ENCODE assay signal across 9 cellular contexts in genomic region chr3:38139191-38139590, GRCh38. TPM values are rescaled to one million over a fixed set of nuclear protein-coding genes. Genes with fewer than 3 reads are reported as not detected.
DNase-seq lines count a peak whose midpoint lies in the region; ATAC-seq and TF ChIP-seq lines count a peak whose summit lies in the region.
"Had no signal": no experiment of that assay in that cellular context is flagged by ENCODE, and none has a peak within 500 bp of the region (broad histone marks: within the 10 kb centered on the region; RNA-seq: fewer than 3 reads in every experiment).

No MANE protein-coding gene starts in this region.

- H3K27ac Mint-ChIP-seq in activated naive CD4-positive, alpha-beta T cell treated with anti-CD3 and anti-CD28 coated beads, Interleukin-2, amount 10 ng/mL, durations not matched to agents 7 days and 5 days = peak overlapping the region; percentile 95
- H3K27ac Mint-ChIP-seq in memory B cell = peak overlapping the region; percentile 94

- H3K9me3 ChIP-seq in body of pancreas = no peaks in the 10 kb centered on the region

- H3K4me1 ChIP-seq in body of pancreas (peaks cover 43% of the 10 kb centered on the region), urinary bladder (ENCODE audit: insufficient read depth) (no peaks in the 10 kb centered on the region)

- no peaks in the 10 kb centered on the region for H3K27me3 ChIP-seq in body of pancreas

- no peak for TF ChIP-seq CTCF in body of pancreas (IDR thresholded peaks at IDR 0.05)

- ATAC-seq in body of pancreas = no peak
- no peak for ATAC-seq in memory B cell (ENCODE audit: low read depth)
- ATAC-seq in GM21529 (IDR thresholded peaks at IDR 0.05; ENCODE audit: unreplicated experiment) = no peak

- H3K4me3 ChIP-seq in body of pancreas = peak overlapping the region; percentile 46 to 75
- H3K4me3 ChIP-seq in urinary bladder (ENCODE audit: low read depth, low read length) = peak overlapping the region; percentile 69

- H3K36me3 Mint-ChIP-seq in activated naive CD4-positive, alpha-beta T cell treated with anti-CD3 and anti-CD28 coated beads, Interleukin-2, amount 10 ng/mL, durations not matched to agents 7 days and 5 days = peaks cover 41% of the 10 kb centered on the region
- peaks cover 17% of the 10 kb centered on the region for H3K36me3 Mint-ChIP-seq in memory B cell

- peaks cover 5% of the 10 kb centered on the region for H3K27me3 Mint-ChIP-seq in activated naive CD4-positive, alpha-beta T cell treated with anti-CD3 and anti-CD28 coated beads, Interleukin-2, amount 10 ng/mL, durations not matched to agents 7 days and 5 days
- no peaks in the 10 kb centered on the region for H3K27me3 Mint-ChIP-seq in memory B cell

- 5 to 9% methylated on average over 8 of the region's 8 CpGs for WGBS in body of pancreas, 2 donors
- 14% methylated on average over 8 of the region's 8 CpGs for WGBS in urinary bladder

- TF ChIP-seq POLR2A in body of pancreas (IDR thresholded peaks at IDR 0.05) = no peak

- CTCF ChIA-PET in activated naive CD4-positive, alpha-beta T cell treated with anti-CD3 and anti-CD28 coated beads, Interleukin-2, amount 10 ng/mL, durations not matched to agents 7 days and 5 days (lab: Charles Lee) = interaction anchor here (1.0 to 1.3 kb wide), 3 partner anchors 8 to 205 kb away, joined by 3 to 4 read pairs (median 4); no protein-coding TSS in a partner anchor

- H3K36me3 ChIP-seq in body of pancreas (replicated peaks in 1 of 2; ENCODE audit: insufficient read depth in 1 of 2, low read depth in 2 of 2) (no peaks in the 10 kb centered on the region), urinary bladder (ENCODE audit: insufficient read depth) (no peaks in the 10 kb centered on the region)

- peaks cover 65% of the 10 kb centered on the region for H3K4me1 Mint-ChIP-seq in activated naive CD4-positive, alpha-beta T cell treated with anti-CD3 and anti-CD28 coated beads, Interleukin-2, amount 10 ng/mL, durations not matched to agents 7 days and 5 days
- H3K4me1 Mint-ChIP-seq in memory B cell = peaks cover 55% of the 10 kb centered on the region

- no peak for DNase-seq in activated naive CD4-positive, alpha-beta T cell treated with anti-CD3 and anti-CD28 coated beads, Interleukin-2, amount 10 ng/mL, durations not matched to agents 7 days and 5 days
- DNase-seq in activated naive CD4-positive, alpha-beta T cell treated with Interleukin-2 at 50 U/mL for 16 hours = no peak
- DNase-seq in body of pancreas = peak in 1 of 4 donors; percentile 9
- no peak for DNase-seq in memory B cell (ENCODE audit: low spot score in 2 of 2)
- no peak for DNase-seq in DMS 273 treated with DMSO at 0.1 percent for 48 hours (lab: John Stamatoyannopoulos, UW)
- DNase-seq in glomerular visceral epithelial cell (ENCODE audit: extremely low spot score) = no peak
- DNase-seq: SHP77 treated with DMSO at 0.1 percent for 48 hours had no signal

- no peaks in the 10 kb centered on the region for H3K9me3 Mint-ChIP-seq in activated naive CD4-positive, alpha-beta T cell treated with anti-CD3 and anti-CD28 coated beads, Interleukin-2, amount 10 ng/mL, durations not matched to agents 7 days and 5 days
- no peaks in the 10 kb centered on the region for H3K9me3 Mint-ChIP-seq in memory B cell

- intact Hi-C loops in body of pancreas (cut with DNase I) = no loop called here

- H3K27ac ChIP-seq in body of pancreas = peak overlapping the region in 3 of 4 donors; percentile 87 to 97 (median 92)
- peak overlapping the region; percentile 86 for H3K27ac ChIP-seq in urinary bladder (ENCODE audit: low read depth)

- H3K4me3 Mint-ChIP-seq in activated naive CD4-positive, alpha-beta T cell treated with anti-CD3 and anti-CD28 coated beads, Interleukin-2, amount 10 ng/mL, durations not matched to agents 7 days and 5 days = peak overlapping the region; percentile 90
- H3K4me3 Mint-ChIP-seq in memory B cell = peak overlapping the region; percentile 92

RNA-seq across cellular contexts. Expression of gene MYD88, which starts 0.7 kb away (rescaled TPM):
- 10 to 100 TPM; 11.9 to 33.3 TPM for total RNA-seq in body of pancreas
- total RNA-seq in urinary bladder = 8.0 TPM
- 36.3 TPM for polyA plus RNA-seq in urinary bladder

RNA-seq across cellular contexts. Expression of gene ACAA1, which starts 2.3 kb away (rescaled TPM):
- total RNA-seq in body of pancreas (10 to 100 TPM; 91.8 to 92.6 TPM), urinary bladder (16.2 TPM)
- polyA plus RNA-seq in urinary bladder = 55.3 TPM

RNA-seq across cellular contexts. Expression of gene OXSR1, which starts 26.1 kb away (rescaled TPM):
- 10 to 100 TPM; 16.1 to 23.7 TPM for total RNA-seq in body of pancreas
- 52.2 TPM for total RNA-seq in urinary bladder
- 24.4 TPM for polyA plus RNA-seq in urinary bladder
